ENCODE assay signal across 8 cellular contexts in the genomic region with DNA sequence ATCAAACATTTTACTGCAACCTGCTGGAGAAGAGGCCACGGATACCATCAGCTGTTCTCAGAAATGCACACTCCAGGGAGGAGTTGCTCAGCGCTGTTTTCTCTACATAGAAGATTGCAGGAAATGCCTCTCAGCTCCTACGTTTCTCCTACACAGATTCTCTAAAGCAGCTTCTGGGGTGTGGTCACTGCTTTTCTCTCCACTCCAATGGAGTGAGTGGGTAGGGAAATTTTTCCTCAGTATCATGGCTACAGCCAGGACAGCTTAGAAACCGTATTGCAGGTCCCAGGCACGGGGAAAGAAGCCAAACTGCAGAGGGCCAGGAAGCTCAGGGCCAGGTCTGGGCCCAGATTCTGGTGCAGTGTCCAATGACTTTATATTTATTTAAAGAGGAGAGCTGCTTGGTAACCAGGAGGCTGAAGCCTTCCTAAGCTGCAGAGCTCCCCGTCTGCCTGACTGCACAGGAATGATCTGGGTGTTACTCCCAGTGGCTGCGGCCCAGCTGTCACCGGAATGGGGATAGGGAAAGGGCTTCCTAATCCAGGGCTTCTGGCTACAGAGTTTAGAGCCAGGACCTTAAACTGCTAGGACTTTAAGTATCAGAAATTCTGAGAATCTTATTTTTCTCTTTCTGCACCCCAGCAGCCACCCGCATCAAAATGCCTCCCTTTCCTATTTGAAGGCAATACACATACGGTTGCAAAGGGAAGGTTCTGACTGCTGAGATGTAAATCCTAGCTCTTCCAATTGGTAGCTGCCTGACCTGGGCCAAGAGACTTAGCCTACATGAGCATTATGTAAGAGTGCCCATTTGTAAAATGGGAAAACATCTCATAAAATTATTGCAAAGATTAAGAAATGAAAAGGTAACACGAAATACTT. TPM values are rescaled to one million over a fixed set of nuclear protein-coding genes. Genes with fewer than 3 reads are reported as not detected.
A peak's percentile ranks its signal among the peaks of the same experiment; 100 is the strongest.
DNase-seq lines count a peak whose midpoint lies in the region; ATAC-seq lines count a peak whose summit lies in the region.

No MANE protein-coding gene starts in this region.

- ATAC-seq in left lobe of liver (peak; percentile 26), GM18867 (IDR thresholded peaks at IDR 0.05; ENCODE audit: unreplicated experiment) (no peak)

- peak; percentile 35 for DNase-seq in Caki2 (ENCODE audit: low read depth)
- DNase-seq in NCI-H524 treated with DMSO at 0.1 percent for 48 hours (lab: John Stamatoyannopoulos, UW) = peak; percentile 37
- peak; percentile 86 for DNase-seq in cerebellar cortex (ENCODE audit: low spot score)
- DNase-seq in left lobe of liver (ENCODE audit: low spot score) = peak; percentile 62
- DNase-seq in substantia nigra (lab: John Stamatoyannopoulos, UW) = peak in 42 of 49 donors; percentile 3 to 78 (median 40)
- no peak for DNase-seq in stimulated activated naive CD4-positive, alpha-beta T cell treated with Interleukin-2 at 50 U/mL for 16 hours (lab: John Stamatoyannopoulos, UW)
- DNase-seq in NCI-H2029 (lab: John Stamatoyannopoulos, UW) = no peak

- peak overlapping the region; percentile 86 for H3K27ac ChIP-seq in substantia nigra (ENCODE audit: low read depth, low read length, poor library complexity, severe bottlenecking)

- in situ Hi-C loops in Caki2 (cut with HindIII; ENCODE audit: low pct_unique_long_range_greater_than_20kb, low sequenced_read_pairs) = no loop called here

RNA-seq across cellular contexts. Expression of gene SPTAN1, which starts 1.4 kb away (rescaled TPM):
- total RNA-seq in Caki2 (2014; rRNA removed; shearing (Covaris generic); ENCODE audit: low replicate concordance) = 100 and 104 TPM in 2 replicates
- 75.7 TPM for total RNA-seq in left lobe of liver

RNA-seq across cellular contexts. Expression of gene GLE1, which starts 46.5 kb away (rescaled TPM):
- total RNA-seq in Caki2 (2014; rRNA removed; shearing (Covaris generic); ENCODE audit: low replicate concordance) = 42.4 and 45.8 TPM in 2 replicates
- total RNA-seq in left lobe of liver = 12.3 TPM

Comparison
In these comparisons a context has a peak if more than half of its experiments do, and no peak if none do; other contexts are left out.
1. DNase-seq: peak in Caki2 (single experiment), NCI-H524 treated with DMSO at 0.1 percent for 48 hours (single experiment), cerebellar cortex (single experiment), left lobe of liver (single experiment) and substantia nigra (42 of 49); none in stimulated activated naive CD4-positive, alpha-beta T cell treated with Interleukin-2 at 50 U/mL for 16 hours (single experiment) and NCI-H2029 (single experiment).